Comparison of ENCODE assay signal across 15 cellular contexts in the genomic region with DNA sequence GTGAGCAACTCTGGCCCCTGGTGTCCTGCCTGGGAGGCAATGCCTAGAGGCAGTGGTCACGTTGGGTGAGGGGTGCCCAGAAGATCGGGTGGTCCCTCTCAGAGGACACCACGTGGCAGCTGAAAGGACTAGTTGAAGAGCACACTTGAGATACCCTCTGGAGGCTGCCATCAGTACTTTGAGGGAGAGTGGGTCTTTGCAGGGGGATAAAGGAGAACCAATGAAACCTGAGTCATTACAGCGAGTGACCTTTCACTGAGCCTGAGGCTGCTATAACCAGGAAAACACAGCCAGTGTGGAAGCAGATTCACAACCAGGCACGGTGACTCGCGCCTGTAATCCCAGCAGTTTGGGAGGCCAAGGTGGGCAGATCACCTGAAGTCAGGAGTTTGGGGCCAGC. TPM values are rescaled to one million over a fixed set of nuclear protein-coding genes. Genes with fewer than 3 reads are reported as not detected.
A peak's percentile ranks its signal among the peaks of the same experiment; 100 is the strongest.
DNase-seq lines count a peak whose midpoint lies in the region; ATAC-seq and TF ChIP-seq lines count a peak whose summit lies in the region.
"Had no signal": no experiment of that assay in that cellular context is flagged by ENCODE, and none has a peak within 500 bp of the region (broad histone marks: within the 10 kb centered on the region; RNA-seq: fewer than 3 reads in every experiment).

No MANE protein-coding gene starts in this region.

- no peak overlapping the region for H3K9ac ChIP-seq in HCT116 (ENCODE audit: low read length)

- 68 to 80% (median 75%) methylated on average over 7 of the region's 7 CpGs for WGBS in stomach, 5 donors

- no peak overlapping the region for H3K4me3 ChIP-seq in HCT116 (replicated peaks in 1 of 2; ENCODE audit: low read depth in 1 of 2, low read length in 2 of 2)
- no peak overlapping the region for H3K4me3 ChIP-seq in stomach
- H3K4me3 ChIP-seq: HAP-1, SK-N-MC had no signal

- intact Hi-C loops in HCT116 (cut with micrococcal nuclease) (no loop called here), sciatic nerve (cut with DNase I) (no loop called here), stomach (cut with DNase I; ENCODE audit: low total_unique reads) (no loop called here)

- H3K4me2 ChIP-seq in HCT116 (ENCODE audit: low read length), result peak overlapping the region; percentile 37

- H3K4me1 ChIP-seq in HCT116 (ENCODE audit: control insufficient read depth in 1 of 2, insufficient read depth in 2 of 2, low read length in 2 of 2) (peaks cover 0 to 26% of the 10 kb centered on the region in 2 experiments; a peak in 1 of 4 replicates), foreskin keratinocyte (no peaks in the 10 kb centered on the region), stomach (peaks cover 32 to 81% (median 60%) of the 10 kb centered on the region in 4 donors)

- no peaks in the 10 kb centered on the region for H3K9me3 ChIP-seq in HCT116 (ENCODE audit: control insufficient read depth in 1 of 2, insufficient read depth in 1 of 2, low read depth in 1 of 2, low read length in 2 of 2)
- no peaks in the 10 kb centered on the region for H3K9me3 ChIP-seq in stomach
- H3K9me3 ChIP-seq: HAP-1 had no signal

- TF ChIP-seq CTCF in HCT116 (IDR thresholded peaks at IDR 0.05 in 2 of 3, conservative IDR thresholded peaks at IDR 0.05 in 1 of 3; ENCODE audit: borderline replicate concordance in 1 of 3, insufficient read depth in 1 of 3, low read depth in 2 of 3, low read length in 2 of 3) (no peak), foreskin keratinocyte (conservative IDR thresholded peaks at IDR 0.05) (no peak), stomach (IDR thresholded peaks at IDR 0.05) (no peak)

- no TSS peak for BruUV-seq in HCT116 (replicated peaks; lab: Mats Ljungman, UMichigan)

- POLR2A ChIA-PET in HCT116 (lab: Charles Lee), result no interaction called here

- no peak for TF ChIP-seq RAD21 in HCT116 (IDR thresholded peaks at IDR 0.05; ENCODE audit: low read depth)

- no peaks in the 10 kb centered on the region for H4K20me1 ChIP-seq in HCT116 (ENCODE audit: insufficient read depth)

- no peak for TF ChIP-seq POLR2A in HCT116 (IDR thresholded peaks at IDR 0.05; ENCODE audit: borderline replicate concordance, extremely low read depth, insufficient read depth, insufficient read length)
- TF ChIP-seq POLR2A in stomach (IDR thresholded peaks at IDR 0.05), result no peak

- no peak overlapping the region for H2AFZ ChIP-seq in HCT116 (ENCODE audit: low read depth, low read length, poor library complexity, severe bottlenecking)

- CTCF ChIA-PET in HCT116 (lab: Charles Lee), result no interaction called here

- H3K79me2 ChIP-seq in HCT116 (ENCODE audit: insufficient read depth, low read length), result no peaks in the 10 kb centered on the region

- H3K9me2 ChIP-seq in HCT116 (ENCODE audit: insufficient read depth), result no peaks in the 10 kb centered on the region

- RAD21 ChIA-PET in HCT116 (lab: Charles Lee; ENCODE audit: low non-redundant PET in 1 of 2, low total read pairs in 2 of 2, uncharacterized antibody in 2 of 2, unreplicated experiment in 2 of 2), result no interaction called here

- ATAC-seq in HCT116, result no peak
- peak; percentile 20 for ATAC-seq in foreskin keratinocyte
- no peak for ATAC-seq in sciatic nerve
- no peak for ATAC-seq in HG03135 (IDR thresholded peaks at IDR 0.05; ENCODE audit: unreplicated experiment)

- no peaks in the 10 kb centered on the region for H3K27me3 ChIP-seq in HCT116 (ENCODE audit: insufficient read depth, low read length)
- H3K27me3 ChIP-seq in foreskin keratinocyte, result peaks cover 3% of the 10 kb centered on the region
- H3K27me3 ChIP-seq in stomach, result no peaks in the 10 kb centered on the region

- TF ChIP-seq EP300 in stomach (IDR thresholded peaks at IDR 0.05), result no peak

- H3K27ac ChIP-seq in HCT116 (ENCODE audit: low read depth, low read length) (no peak overlapping the region), foreskin keratinocyte (no peak overlapping the region), stomach (no peak overlapping the region)
- H3K27ac ChIP-seq: SK-N-MC had no signal

- no peak for DNase-seq in HCT116 (ENCODE audit: low read depth, low spot score)
- DNase-seq in NCI-H69 (lab: John Stamatoyannopoulos, UW), result peak; percentile 22
- DNase-seq in foreskin keratinocyte, result no peak
- DNase-seq in sciatic nerve (ENCODE audit: low spot score), result peak; percentile 28
- no peak for DNase-seq in stomach
- DNase-seq in NCI-H1930 (lab: John Stamatoyannopoulos, UW), result no peak
- DNase-seq: C1 segment of cervical spinal cord, MV-4-11, NCI-H1436 treated with DMSO at 0.1 percent for 48 hours, NCI-H345, NCI-H526 treated with DMSO at 0.1 percent for 48 hours had no signal

- H3K36me3 ChIP-seq in HCT116 (ENCODE audit: control insufficient read depth in 1 of 2, insufficient read depth in 2 of 2, low read length in 2 of 2) (no peaks in the 10 kb centered on the region), stomach (no peaks in the 10 kb centered on the region)
- H3K36me3 ChIP-seq: HAP-1 had no signal

TF ChIP-seq in HCT116, 20 proteins besides CTCF, POLR2A, EP300 and RAD21:
- no peak for TF ChIP-seq ZNF274 (IDR thresholded peaks at IDR 0.05; ENCODE audit: low read depth, low read length)

RNA-seq across cellular contexts. Expression of a gene that starts 18.9 kb away (rescaled TPM):
- total RNA-seq in HCT116 (2021; ENCODE audit: unreplicated experiment) (0.20 TPM), foreskin keratinocyte (not detected in 2 replicates), sciatic nerve (13.6 TPM), stomach (10 to 100 TPM in 1 of 5 donors, under 1 TPM in 1, not detected in 3; 0.92 to 30.1 TPM)
- polyA plus RNA-seq in HCT116 (2012), result not detected in 2 replicates
- polyA plus RNA-seq in foreskin keratinocyte (not detected in 2 replicates), stomach (1 to 10 TPM in 2 of 3 donors, under 1 TPM in 1; 0.87 to 4.7 (median 3.0) TPM)
- total RNA-seq: HT-29 had no signal

Comparison
In these comparisons a context has a peak if more than half of its experiments do, and no peak if none do; other contexts are left out.
1. DNase-seq: peak in NCI-H69 (single experiment) and sciatic nerve (single experiment); none in HCT116 (single experiment), foreskin keratinocyte (0 of 2), stomach (single experiment) and NCI-H1930 (0 of 2).